Comparison of ENCODE assay signal across 8 cellular contexts in the genomic region with DNA sequence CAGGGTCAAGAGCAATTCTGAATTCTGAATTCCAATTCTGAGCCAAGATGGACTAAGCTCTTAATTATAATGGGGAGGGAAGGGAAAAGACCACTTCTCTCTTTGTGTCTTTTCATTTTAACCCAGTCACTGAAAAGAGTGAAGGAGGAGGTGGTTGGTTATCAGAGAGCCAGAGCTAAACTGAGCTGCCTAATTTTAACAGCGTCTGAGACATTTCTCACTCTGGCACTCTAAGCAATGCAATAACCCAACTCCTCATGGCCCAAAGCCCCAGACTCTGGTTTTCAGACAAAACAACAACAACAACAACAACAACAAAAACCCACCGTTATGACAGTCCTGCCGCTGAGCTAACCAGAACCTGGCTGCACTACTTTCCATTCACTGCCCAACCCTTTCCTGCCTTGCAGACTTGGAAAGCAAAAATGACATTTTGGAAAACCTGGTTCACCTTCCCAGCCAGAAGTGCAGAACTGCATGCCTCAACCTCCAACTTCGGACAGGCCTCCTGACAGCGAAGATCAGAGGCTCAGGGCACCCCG.
A peak's percentile ranks its signal among the peaks of the same experiment; 100 is the strongest.
DNase-seq lines count a peak whose midpoint lies in the region; TF ChIP-seq lines count a peak whose summit lies in the region.

No MANE protein-coding gene starts in this region.

- DNase-seq in AG09309 (ENCODE audit: low read depth) (no peak), coronary artery (ENCODE audit: low spot score) (no peak), NCI-H2196 treated with DMSO at 0.1 percent for 48 hours (lab: John Stamatoyannopoulos, UW; ENCODE audit: unreplicated experiment) (no peak), NCI-H524 treated with DMSO at 0.1 percent for 48 hours (lab: John Stamatoyannopoulos, UW) (no peak), AG08395 (ENCODE audit: low spot score) (no peak), NCI-H510A treated with DMSO at 0.1 percent for 48 hours (lab: John Stamatoyannopoulos, UW) (no peak)

- H3K27ac ChIP-seq in KMS-11, result no peak overlapping the region
- H3K27ac ChIP-seq in coronary artery, result peak overlapping the region in 1 of 2 donors; percentile 79
- H3K27ac ChIP-seq in muscle layer of duodenum (ENCODE audit: low read length), result no peak overlapping the region

- H3K4me3 ChIP-seq in AG09309 (ENCODE audit: control insufficient read depth, low read depth, low read length) (peak overlapping the region; percentile 75), KMS-11 (IDR thresholded peaks at IDR 0.05; ENCODE audit: insufficient read depth, low read depth, low read length) (peak overlapping the region; percentile 71), coronary artery (peak overlapping the region; percentile 82), muscle layer of duodenum (ENCODE audit: low read depth in 1 of 2, low read length in 2 of 2) (peak overlapping the region; percentile 78 to 85)

- H3K4me1 ChIP-seq in KMS-11 (ENCODE audit: low read depth, poor library complexity, severe bottlenecking) (peaks cover 15% of the 10 kb centered on the region), muscle layer of duodenum (ENCODE audit: control insufficient read depth in 1 of 2, insufficient read depth in 2 of 2, low read length in 2 of 2) (peaks cover 0 to 12% of the 10 kb centered on the region in 2 donors)

- peak overlapping the region; percentile 53 for H3K4me2 ChIP-seq in KMS-11

- H3K9ac ChIP-seq in KMS-11, result peak overlapping the region; percentile 79

- H3K36me3 ChIP-seq in KMS-11 (ENCODE audit: insufficient read depth) (no peaks in the 10 kb centered on the region), muscle layer of duodenum (ENCODE audit: control insufficient read depth in 1 of 2, insufficient read depth in 2 of 2, low read length in 2 of 2) (no peaks in the 10 kb centered on the region)

- no peaks in the 10 kb centered on the region for H3K9me3 ChIP-seq in muscle layer of duodenum (ENCODE audit: control insufficient read depth in 1 of 2, low read length in 2 of 2)

- peaks cover 11% of the 10 kb centered on the region; the same call in 1 of the 2 replicates for H3K79me2 ChIP-seq in KMS-11 (ENCODE audit: insufficient read depth, low read depth)

- H3K27me3 ChIP-seq in KMS-11 (ENCODE audit: insufficient read depth, low read depth) (no peaks in the 10 kb centered on the region), muscle layer of duodenum (ENCODE audit: low read depth, low read length) (no peaks in the 10 kb centered on the region)

- TF ChIP-seq CTCF in AG09309 (IDR thresholded peaks at IDR 0.05; ENCODE audit: control insufficient read depth, insufficient read depth, low read depth, low read length, missing control alignments), result no peak
- TF ChIP-seq CTCF in KMS-11 (conservative IDR thresholded peaks at IDR 0.05; ENCODE audit: low read depth, low read length), result no peak
- TF ChIP-seq CTCF in coronary artery (IDR thresholded peaks at IDR 0.05), result no peak

- H2AFZ ChIP-seq in KMS-11 (ENCODE audit: low read depth), result peak overlapping the region; percentile 92

- H4K20me1 ChIP-seq in KMS-11 (ENCODE audit: insufficient read depth), result no peaks in the 10 kb centered on the region
